1 cellular context compared by ENCODE assay signal in genomic region chr2:46187112-46187618, GRCh38.
TF ChIP-seq lines count a peak whose summit lies in the region.

No MANE protein-coding gene starts in this region.

TF ChIP-seq in GM12878, 131 proteins besides CTCF, POLR2A, EP300 and RAD21 (continued from another document and continues in another):
- TF ChIP-seq ETV6 (conservative IDR thresholded peaks at IDR 0.05 in 1 of 2, IDR thresholded peaks at IDR 0.05 in 1 of 2; ENCODE audit: borderline replicate concordance in 1 of 2, low read depth in 1 of 2) (no peak), RB1 (IDR thresholded peaks at IDR 0.05; ENCODE audit: borderline replicate concordance) (0 out of 2 replicates have a peak, but pooled peaks have one; percentile 36), STAT3 (IDR thresholded peaks at IDR 0.05; ENCODE audit: low read depth, low read length) (no peak), BACH1 (IDR thresholded peaks at IDR 0.05; ENCODE audit: borderline replicate concordance) (no peak), CBFB (IDR thresholded peaks at IDR 0.05; ENCODE audit: low read depth) (no peak), POU2F2 (IDR thresholded peaks at IDR 0.05; ENCODE audit: borderline replicate concordance, low read depth, low read length) (no peak), ZNF384 (IDR thresholded peaks at IDR 0.05; ENCODE audit: borderline replicate concordance, low read depth, low read length) (peak; percentile 95), CHD4 (IDR thresholded peaks at IDR 0.05) (no peak), ZNF622 (IDR thresholded peaks at IDR 0.05) (no peak), TCF3 (IDR thresholded peaks at IDR 0.05; ENCODE audit: borderline replicate concordance, insufficient read depth, low read depth, low read length) (no peak), MTA2 (IDR thresholded peaks at IDR 0.05; ENCODE audit: low read depth) (no peak), RAD51 (IDR thresholded peaks at IDR 0.05) (no peak), DPF2 (IDR thresholded peaks at IDR 0.05) (0 out of 2 replicates have a peak, but pooled peaks have one; percentile 30), JUNB (IDR thresholded peaks at IDR 0.05) (0 out of 2 replicates have a peak, but pooled peaks have one; percentile 40), NBN (IDR thresholded peaks at IDR 0.05) (0 out of 2 replicates have a peak, but pooled peaks have one; percentile 35), EGR1 (IDR thresholded peaks at IDR 0.05; ENCODE audit: borderline replicate concordance in 1 of 2, low read depth in 2 of 2, low read length in 2 of 2) (no peak), HDAC2 (IDR thresholded peaks at IDR 0.05) (no peak), PKNOX1 (IDR thresholded peaks at IDR 0.05) (no peak), MYC (IDR thresholded peaks at IDR 0.05; ENCODE audit: insufficient read depth, insufficient read length, insufficient replicate concordance, low read length, severe bottlenecking) (no peak), MEF2A (IDR thresholded peaks at IDR 0.05; ENCODE audit: insufficient read depth, low read depth, low read length) (peak; percentile 59; the same call in 1 of the 2 replicates), POLR2AphosphoS5 (IDR thresholded peaks at IDR 0.05; ENCODE audit: low read length) (no peak), IRF3 (IDR thresholded peaks at IDR 0.05) (no peak), BHLHE40 (IDR thresholded peaks at IDR 0.05; ENCODE audit: borderline replicate concordance in 1 of 2, low read depth in 2 of 2, low read length in 1 of 2) (no peak), SP1 (IDR thresholded peaks at IDR 0.05; ENCODE audit: low read depth, low read length) (no peak), KDM1A (IDR thresholded peaks at IDR 0.05; ENCODE audit: borderline replicate concordance) (no peak), TCF7 (IDR thresholded peaks at IDR 0.05; ENCODE audit: borderline replicate concordance) (no peak), SREBF2 (IDR thresholded peaks at IDR 0.05; ENCODE audit: low read length) (no peak), NR2C2 (IDR thresholded peaks at IDR 0.05; ENCODE audit: borderline replicate concordance, control insufficient read depth, insufficient read length, low read depth) (no peak), LARP7 (IDR thresholded peaks at IDR 0.05) (no peak), WRNIP1 (IDR thresholded peaks at IDR 0.05; ENCODE audit: borderline replicate concordance, low read depth, low read length) (no peak), SUPT20H (IDR thresholded peaks at IDR 0.05; ENCODE audit: borderline replicate concordance, control insufficient read depth, low read depth, low read length) (no peak), RUNX3 (IDR thresholded peaks at IDR 0.05; ENCODE audit: low read length) (no peak; the same call in 1 of the 2 replicates), NFIC (IDR thresholded peaks at IDR 0.05; ENCODE audit: low read depth, low read length) (peak; percentile 46; the same call in 1 of the 2 replicates), ZBED1 (IDR thresholded peaks at IDR 0.05; ENCODE audit: borderline replicate concordance) (no peak), BMI1 (IDR thresholded peaks at IDR 0.05; ENCODE audit: borderline replicate concordance) (no peak), MXI1 (IDR thresholded peaks at IDR 0.05; ENCODE audit: low read depth, low read length) (no peak), KLF5 (IDR thresholded peaks at IDR 0.05; ENCODE audit: partially characterized antibody) (no peak), HDAC6 (IDR thresholded peaks at IDR 0.05; ENCODE audit: unreplicated experiment) (no peak), TARDBP (IDR thresholded peaks at IDR 0.05; ENCODE audit: borderline replicate concordance) (no peak), SPI1 (IDR thresholded peaks at IDR 0.05; ENCODE audit: borderline replicate concordance, insufficient read depth, low read depth, low read length) (no peak), ASH2L (IDR thresholded peaks at IDR 0.05; ENCODE audit: borderline replicate concordance, low read depth) (peak; percentile 78; the same call in 1 of the 2 replicates), SMAD5 (IDR thresholded peaks at IDR 0.05; ENCODE audit: low read depth) (no peak), HDGF (IDR thresholded peaks at IDR 0.05) (no peak), POLR2AphosphoS2 (IDR thresholded peaks at IDR 0.05; ENCODE audit: low read depth, low read length) (no peak), RFX5 (IDR thresholded peaks at IDR 0.05; ENCODE audit: low read depth, low read length) (no peak), SMC3 (IDR thresholded peaks at IDR 0.05; ENCODE audit: borderline replicate concordance, low read length) (0 out of 2 replicates have a peak, but pooled peaks have one; percentile 11), BCLAF1 (IDR thresholded peaks at IDR 0.05) (no peak), ESRRA (IDR thresholded peaks at IDR 0.05; ENCODE audit: low read length) (no peak), MEF2B (IDR thresholded peaks at IDR 0.05; ENCODE audit: partially characterized antibody, poor library complexity, severe bottlenecking) (no peak), NR2C1 (IDR thresholded peaks at IDR 0.05) (no peak), MLLT1 (IDR thresholded peaks at IDR 0.05) (peak; percentile 94), HCFC1 (IDR thresholded peaks at IDR 0.05; ENCODE audit: low read length) (no peak)
- TF ChIP-seq, protein P1, sequence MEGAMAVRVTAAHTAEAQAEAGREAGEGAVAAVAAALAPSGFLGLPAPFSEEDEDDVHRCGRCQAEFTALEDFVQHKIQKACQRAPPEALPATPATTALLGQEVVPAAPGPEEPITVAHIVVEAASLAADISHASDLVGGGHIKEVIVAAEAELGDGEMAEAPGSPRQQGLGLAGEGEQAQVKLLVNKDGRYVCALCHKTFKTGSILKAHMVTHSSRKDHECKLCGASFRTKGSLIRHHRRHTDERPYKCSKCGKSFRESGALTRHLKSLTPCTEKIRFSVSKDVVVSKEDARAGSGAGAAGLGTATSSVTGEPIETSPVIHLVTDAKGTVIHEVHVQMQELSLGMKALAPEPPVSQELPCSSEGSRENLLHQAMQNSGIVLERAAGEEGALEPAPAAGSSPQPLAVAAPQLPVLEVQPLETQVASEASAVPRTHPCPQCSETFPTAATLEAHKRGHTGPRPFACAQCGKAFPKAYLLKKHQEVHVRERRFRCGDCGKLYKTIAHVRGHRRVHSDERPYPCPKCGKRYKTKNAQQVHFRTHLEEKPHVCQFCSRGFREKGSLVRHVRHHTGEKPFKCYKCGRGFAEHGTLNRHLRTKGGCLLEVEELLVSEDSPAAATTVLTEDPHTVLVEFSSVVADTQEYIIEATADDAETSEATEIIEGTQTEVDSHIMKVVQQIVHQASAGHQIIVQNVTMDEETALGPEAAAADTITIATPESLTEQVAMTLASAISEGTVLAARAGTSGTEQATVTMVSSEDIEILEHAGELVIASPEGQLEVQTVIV (IDR thresholded peaks at IDR 0.05; ENCODE audit: borderline replicate concordance, partially characterized antibody), result no peak
- TF ChIP-seq, protein P2, sequence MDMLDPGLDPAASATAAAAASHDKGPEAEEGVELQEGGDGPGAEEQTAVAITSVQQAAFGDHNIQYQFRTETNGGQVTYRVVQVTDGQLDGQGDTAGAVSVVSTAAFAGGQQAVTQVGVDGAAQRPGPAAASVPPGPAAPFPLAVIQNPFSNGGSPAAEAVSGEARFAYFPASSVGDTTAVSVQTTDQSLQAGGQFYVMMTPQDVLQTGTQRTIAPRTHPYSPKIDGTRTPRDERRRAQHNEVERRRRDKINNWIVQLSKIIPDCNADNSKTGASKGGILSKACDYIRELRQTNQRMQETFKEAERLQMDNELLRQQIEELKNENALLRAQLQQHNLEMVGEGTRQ (IDR thresholded peaks at IDR 0.05; ENCODE audit: borderline replicate concordance, low read depth, low read length), result no peak
- TF ChIP-seq, protein P3, sequence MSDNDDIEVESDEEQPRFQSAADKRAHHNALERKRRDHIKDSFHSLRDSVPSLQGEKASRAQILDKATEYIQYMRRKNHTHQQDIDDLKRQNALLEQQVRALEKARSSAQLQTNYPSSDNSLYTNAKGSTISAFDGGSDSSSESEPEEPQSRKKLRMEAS (IDR thresholded peaks at IDR 0.05; ENCODE audit: low read depth, low read length), result no peak
- TF ChIP-seq, protein P4, sequence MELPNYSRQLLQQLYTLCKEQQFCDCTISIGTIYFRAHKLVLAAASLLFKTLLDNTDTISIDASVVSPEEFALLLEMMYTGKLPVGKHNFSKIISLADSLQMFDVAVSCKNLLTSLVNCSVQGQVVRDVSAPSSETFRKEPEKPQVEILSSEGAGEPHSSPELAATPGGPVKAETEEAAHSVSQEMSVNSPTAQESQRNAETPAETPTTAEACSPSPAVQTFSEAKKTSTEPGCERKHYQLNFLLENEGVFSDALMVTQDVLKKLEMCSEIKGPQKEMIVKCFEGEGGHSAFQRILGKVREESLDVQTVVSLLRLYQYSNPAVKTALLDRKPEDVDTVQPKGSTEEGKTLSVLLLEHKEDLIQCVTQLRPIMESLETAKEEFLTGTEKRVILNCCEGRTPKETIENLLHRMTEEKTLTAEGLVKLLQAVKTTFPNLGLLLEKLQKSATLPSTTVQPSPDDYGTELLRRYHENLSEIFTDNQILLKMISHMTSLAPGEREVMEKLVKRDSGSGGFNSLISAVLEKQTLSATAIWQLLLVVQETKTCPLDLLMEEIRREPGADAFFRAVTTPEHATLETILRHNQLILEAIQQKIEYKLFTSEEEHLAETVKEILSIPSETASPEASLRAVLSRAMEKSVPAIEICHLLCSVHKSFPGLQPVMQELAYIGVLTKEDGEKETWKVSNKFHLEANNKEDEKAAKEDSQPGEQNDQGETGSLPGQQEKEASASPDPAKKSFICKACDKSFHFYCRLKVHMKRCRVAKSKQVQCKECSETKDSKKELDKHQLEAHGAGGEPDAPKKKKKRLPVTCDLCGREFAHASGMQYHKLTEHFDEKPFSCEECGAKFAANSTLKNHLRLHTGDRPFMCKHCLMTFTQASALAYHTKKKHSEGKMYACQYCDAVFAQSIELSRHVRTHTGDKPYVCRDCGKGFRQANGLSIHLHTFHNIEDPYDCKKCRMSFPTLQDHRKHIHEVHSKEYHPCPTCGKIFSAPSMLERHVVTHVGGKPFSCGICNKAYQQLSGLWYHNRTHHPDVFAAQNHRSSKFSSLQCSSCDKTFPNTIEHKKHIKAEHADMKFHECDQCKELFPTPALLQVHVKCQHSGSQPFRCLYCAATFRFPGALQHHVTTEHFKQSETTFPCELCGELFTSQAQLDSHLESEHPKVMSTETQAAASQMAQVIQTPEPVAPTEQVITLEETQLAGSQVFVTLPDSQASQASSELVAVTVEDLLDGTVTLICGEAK (IDR thresholded peaks at IDR 0.05; ENCODE audit: borderline replicate concordance), result no peak
- TF ChIP-seq, protein P5, sequence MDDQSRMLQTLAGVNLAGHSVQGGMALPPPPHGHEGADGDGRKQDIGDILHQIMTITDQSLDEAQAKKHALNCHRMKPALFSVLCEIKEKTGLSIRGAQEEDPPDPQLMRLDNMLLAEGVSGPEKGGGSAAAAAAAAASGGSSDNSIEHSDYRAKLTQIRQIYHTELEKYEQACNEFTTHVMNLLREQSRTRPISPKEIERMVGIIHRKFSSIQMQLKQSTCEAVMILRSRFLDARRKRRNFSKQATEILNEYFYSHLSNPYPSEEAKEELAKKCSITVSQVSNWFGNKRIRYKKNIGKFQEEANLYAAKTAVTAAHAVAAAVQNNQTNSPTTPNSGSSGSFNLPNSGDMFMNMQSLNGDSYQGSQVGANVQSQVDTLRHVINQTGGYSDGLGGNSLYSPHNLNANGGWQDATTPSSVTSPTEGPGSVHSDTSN (IDR thresholded peaks at IDR 0.05; ENCODE audit: insufficient replicate concordance, low read depth, low read length), result no peak
